30 cellular contexts compared by ENCODE assay signal in the genomic region with DNA sequence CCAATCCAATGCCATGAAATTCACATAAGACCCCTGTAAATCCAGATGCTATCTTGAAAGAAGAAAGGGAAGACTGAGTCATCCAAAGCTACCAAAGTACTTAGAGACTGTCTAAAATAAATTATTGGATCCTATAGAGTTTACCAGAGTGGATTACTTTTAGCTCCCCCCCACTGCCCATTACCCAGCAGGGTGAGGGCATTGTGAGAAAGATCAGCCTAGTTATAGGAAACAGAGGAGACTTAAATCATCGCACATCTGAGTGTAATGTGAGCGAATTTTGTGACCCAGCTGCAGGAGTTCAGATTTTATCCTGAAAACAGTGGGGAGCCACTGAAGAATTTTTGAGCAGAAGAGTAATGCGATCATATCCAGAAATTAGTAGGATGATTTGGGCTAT. TPM values are rescaled to one million over a fixed set of nuclear protein-coding genes. Genes with fewer than 3 reads are reported as not detected.
"Had no signal": no experiment of that assay in that cellular context is flagged by ENCODE, and none has a peak within 500 bp of the region (broad histone marks: within the 10 kb centered on the region; RNA-seq: fewer than 3 reads in every experiment).

No MANE protein-coding gene starts in this region.

- ATAC-seq: activated CD8-positive, alpha-beta T cell treated with anti-CD3 and anti-CD28 coated beads, Interleukin-2, amount 10 ng/mL, durations not matched to agents 7 days and 5 days; activated naive CD8-positive, alpha-beta T cell treated with anti-CD3 and anti-CD28 coated beads, Interleukin-2, amount 50 U/mL, for 24 hours; activated T-cell treated with anti-CD3 and anti-CD28 coated beads, Interleukin-2, amount 50 U/mL, for 72 hours; body of pancreas; SK-N-SH treated with all-trans-retinoic acid at 6 μM for 48 hours; WTC11 had no signal

- H3K36me3 Mint-ChIP-seq: activated naive CD4-positive, alpha-beta T cell treated with anti-CD3 and anti-CD28 coated beads, Interleukin-2, amount 50 U/mL, for 72 hours; WTC11 had no signal

- H3K27ac Mint-ChIP-seq: activated CD8-positive, alpha-beta T cell treated with anti-CD3 and anti-CD28 coated beads, Interleukin-2, amount 10 ng/mL, durations not matched to agents 7 days and 5 days; activated T-cell treated with anti-CD3 and anti-CD28 coated beads, Interleukin-2, amount 50 U/mL, for 72 hours; WTC11 had no signal

- DNase-seq: activated CD4-positive, alpha-beta T cell treated with anti-CD3 and anti-CD28 coated beads for 48 hours; activated CD4-positive, alpha-beta T cell treated with anti-CD3 and anti-CD28 coated beads, Interleukin-2, amount 50 U/mL, for 4 hours; activated CD4-positive, CD25-positive, alpha-beta regulatory T cell treated with anti-CD3 and anti-CD28 coated beads, Interleukin-2, amount 50 U/mL, for 72 hours; activated CD8-positive, alpha-beta T cell treated with anti-CD3 and anti-CD28 coated beads, Interleukin-2, amount 10 ng/mL, durations not matched to agents 7 days and 5 days; activated naive CD8-positive, alpha-beta T cell treated with anti-CD3 and anti-CD28 coated beads, Interleukin-2, amount 50 U/mL, for 24 hours; activated T-cell treated with anti-CD3 and anti-CD28 coated beads, Interleukin-2, amount 50 U/mL, for 72 hours; amniotic stem cell; body of pancreas; NCI-H1092 treated with DMSO at 0.1 percent for 48 hours; NCI-H1417 treated with DMSO at 0.1 percent for 48 hours; NCI-H1694; NCI-H2029; NCI-H2107; NCI-H2171 treated with DMSO at 0.1 percent for 48 hours; NCI-H226; NCI-H526 treated with DMSO at 0.1 percent for 48 hours; NK-92 treated with Interleukin-12 subunit alpha and Interleukin-12 subunit beta, amount 100 ng/mL, for 24 hours; OCI-M1; Right ventricle myocardium superior; RPMI8226; SW 1271; T-helper 9 cell had no signal

- H3K9me3 Mint-ChIP-seq: activated naive CD4-positive, alpha-beta T cell treated with anti-CD3 and anti-CD28 coated beads, Interleukin-2, amount 50 U/mL, for 72 hours; activated naive CD8-positive, alpha-beta T cell treated with anti-CD3 and anti-CD28 coated beads, Interleukin-2, amount 50 U/mL, for 24 hours; activated T-cell treated with anti-CD3 and anti-CD28 coated beads, Interleukin-2, amount 50 U/mL, for 72 hours; WTC11 had no signal

- H3K27ac ChIP-seq: ascending aorta, body of pancreas, KMS-11, SJSA1 had no signal

- H3K4me3 Mint-ChIP-seq: activated CD8-positive, alpha-beta T cell treated with anti-CD3 and anti-CD28 coated beads, Interleukin-2, amount 10 ng/mL, durations not matched to agents 7 days and 5 days; activated naive CD8-positive, alpha-beta T cell treated with anti-CD3 and anti-CD28 coated beads, Interleukin-2, amount 50 U/mL, for 24 hours had no signal

- H3K4me3 ChIP-seq: ascending aorta, body of pancreas, SJSA1 had no signal

- H3K9me3 ChIP-seq: ascending aorta, body of pancreas, SJSA1 had no signal

- H3K27me3 ChIP-seq: ascending aorta, body of pancreas had no signal

- H3K36me3 ChIP-seq: ascending aorta, SJSA1 had no signal

- H3K4me1 ChIP-seq: SJSA1 had no signal

RNA-seq across cellular contexts. Expression of gene ENHO, which starts 1.6 kb away (rescaled TPM):
- total RNA-seq: activated CD8-positive, alpha-beta T cell treated with anti-CD3 and anti-CD28 coated beads, Interleukin-2, amount 10 ng/mL, durations not matched to agents 7 days and 5 days; ascending aorta; MCF 10A; NCI-H460; SJSA1 had no signal
